8 cellular contexts compared by ENCODE assay signal in the genomic region with DNA sequence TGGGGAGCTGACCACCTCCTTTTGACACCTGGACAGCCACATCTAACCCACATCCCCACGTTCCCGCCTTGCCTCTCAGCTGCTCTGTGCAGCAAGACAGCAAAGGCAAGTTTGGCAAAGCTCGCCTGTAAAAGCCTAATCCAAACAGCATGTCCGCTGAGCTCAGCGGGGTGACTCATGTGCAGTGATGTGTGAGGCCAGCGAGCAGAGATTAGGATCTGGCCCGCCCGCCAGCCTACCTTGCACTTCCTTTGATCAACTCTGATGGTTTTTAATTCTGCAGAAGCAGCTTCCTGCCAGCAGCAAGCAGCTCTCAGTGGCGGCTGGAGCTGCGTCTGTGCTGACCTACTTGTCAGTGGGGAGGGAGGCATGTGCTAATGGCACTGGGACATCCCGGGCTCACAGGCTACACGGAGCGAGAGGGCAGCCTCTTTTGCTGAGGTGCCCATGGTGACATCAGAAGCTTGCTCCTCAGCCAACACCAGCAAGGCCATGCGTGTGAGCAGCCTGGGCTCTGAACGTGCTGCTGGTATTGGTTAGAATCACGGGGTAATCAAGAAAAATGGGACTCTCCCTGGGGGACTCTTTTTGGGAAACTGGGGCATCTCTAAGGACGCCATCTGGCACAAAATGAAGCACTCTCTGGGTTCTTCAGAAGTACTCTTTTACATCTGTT. TPM values are rescaled to one million over a fixed set of nuclear protein-coding genes. Genes with fewer than 3 reads are reported as not detected.
DNase-seq lines count a peak whose midpoint lies in the region; ATAC-seq and TF ChIP-seq lines count a peak whose summit lies in the region.

No MANE protein-coding gene starts in this region.

- no CpG with 5 or more reads among the region's 17 CpGs for WGBS in H9 (ENCODE audit: extremely low coverage, insufficient read length, low lambda C conversion rate)
- WGBS in psoas muscle, 3 donors: 4 to 10% (median 6%) methylated on average over 17 of the region's 17 CpGs

- H2BK12ac ChIP-seq in H9 (ENCODE audit: insufficient read length, low read depth, low read length): no peak overlapping the region

- intact Hi-C loops in cardiac septum (cut with DNase I): loop anchor here (2.0 to 5.0 kb wide), 2 partner anchors 30 to 39 kb away; no protein-coding TSS in a partner anchor
- intact Hi-C loops in psoas muscle (cut with DNase I): no loop called here

- no peak overlapping the region for H4K5ac ChIP-seq in H9 (ENCODE audit: insufficient read length, low read depth, low read length)

- peaks cover 18% of the 10 kb centered on the region for H3K27me3 Mint-ChIP-seq in H9 (ENCODE audit: low read depth)
- H3K27me3 Mint-ChIP-seq in activated naive CD8-positive, alpha-beta T cell treated with anti-CD3 and anti-CD28 coated beads, Interleukin-2, amount 10 ng/mL, durations not matched to agents 7 days and 5 days: no peaks in the 10 kb centered on the region

- no peak overlapping the region for H3K23ac ChIP-seq in H9 (ENCODE audit: insufficient read length, low read depth, low read length)

- H3K18ac ChIP-seq in H9 (ENCODE audit: insufficient read length, low read depth, low read length): no peak overlapping the region

- H2BK120ac ChIP-seq in H9 (ENCODE audit: low read depth, low read length, poor library complexity, severe bottlenecking): no peak overlapping the region

- no peak overlapping the region for H2BK15ac ChIP-seq in H9 (ENCODE audit: low read depth, low read length)

- no peaks in the 10 kb centered on the region for H3K36me3 Mint-ChIP-seq in H9 (ENCODE audit: insufficient read depth in 1 of 3, low read depth in 3 of 3)
- no peaks in the 10 kb centered on the region for H3K36me3 Mint-ChIP-seq in activated naive CD8-positive, alpha-beta T cell treated with anti-CD3 and anti-CD28 coated beads, Interleukin-2, amount 10 ng/mL, durations not matched to agents 7 days and 5 days

- H3K4me1 Mint-ChIP-seq in H9: peaks cover 32 to 37% of the 10 kb centered on the region in 2 experiments
- peaks cover 69% of the 10 kb centered on the region for H3K4me1 Mint-ChIP-seq in activated naive CD8-positive, alpha-beta T cell treated with anti-CD3 and anti-CD28 coated beads, Interleukin-2, amount 10 ng/mL, durations not matched to agents 7 days and 5 days

- H4K20me1 ChIP-seq in H9 (ENCODE audit: control insufficient read depth, insufficient read depth, insufficient read length): no peaks in the 10 kb centered on the region

- POLR2A ChIA-PET in activated naive CD8-positive, alpha-beta T cell treated with anti-CD3 and anti-CD28 coated beads, Interleukin-2, amount 10 ng/mL, durations not matched to agents 7 days and 5 days (lab: Charles Lee): interaction anchor here (0.7 to 6.1 kb wide), 13 partner anchors 9 to 227 kb away, joined by 3 to 131 read pairs (median 4); a partner anchor contains a TSS

- in situ Hi-C loops in G401 (cut with HindIII; ENCODE audit: low sequenced_read_pairs): no loop called here

- H3K4me2 ChIP-seq in H9 (ENCODE audit: insufficient read depth, insufficient read length, low read length): peak overlapping the region; percentile 23

- 0 out of 7 replicates have a peak overlapping the region, but pooled peaks of 1 of the 3 experiments have one; percentile 4 for H3K27ac Mint-ChIP-seq in H9
- H3K27ac Mint-ChIP-seq in activated naive CD8-positive, alpha-beta T cell treated with anti-CD3 and anti-CD28 coated beads, Interleukin-2, amount 10 ng/mL, durations not matched to agents 7 days and 5 days: peak overlapping the region; percentile 97

- peak overlapping the region; percentile 32 for H3K4me3 ChIP-seq in psoas muscle

- no peak overlapping the region for H4K91ac ChIP-seq in H9 (ENCODE audit: insufficient read length, low read depth, low read length)

- no peak overlapping the region for H3K56ac ChIP-seq in H9 (ENCODE audit: insufficient read length, low read depth, low read length)

- no peak overlapping the region for H2AK5ac ChIP-seq in H9 (ENCODE audit: insufficient read length, low read length)

- no peaks in the 10 kb centered on the region for H3K9me3 Mint-ChIP-seq in H9
- no peaks in the 10 kb centered on the region for H3K9me3 Mint-ChIP-seq in activated naive CD8-positive, alpha-beta T cell treated with anti-CD3 and anti-CD28 coated beads, Interleukin-2, amount 10 ng/mL, durations not matched to agents 7 days and 5 days

- TF ChIP-seq CTCF in H9 (conservative IDR thresholded peaks at IDR 0.05): no peak
- no peak for TF ChIP-seq CTCF in psoas muscle (IDR thresholded peaks at IDR 0.05)

- H3K27ac ChIP-seq in H9 (ENCODE audit: insufficient read length, low read depth, low read length) (no peak overlapping the region), psoas muscle (peak overlapping the region; percentile 18)

- H3K79me2 ChIP-seq in H9 (ENCODE audit: insufficient read depth, low read length): no peaks in the 10 kb centered on the region

- peaks cover 13% of the 10 kb centered on the region; the same call in 1 of the 2 replicates for H3K4me1 ChIP-seq in H9 (ENCODE audit: insufficient read depth, low read length)
- peaks cover 20% of the 10 kb centered on the region for H3K4me1 ChIP-seq in psoas muscle

- no peak overlapping the region for H3K9ac ChIP-seq in H9 (ENCODE audit: extremely low read depth, insufficient read length, low read length)

- H3K36me3 ChIP-seq in psoas muscle (ENCODE audit: insufficient read depth in 1 of 2, low read depth in 1 of 2): no peaks in the 10 kb centered on the region

- no peak overlapping the region for H2BK5ac ChIP-seq in H9 (ENCODE audit: insufficient read length, low read length)

- peak overlapping the region; percentile 35 for H2AFZ ChIP-seq in H9 (ENCODE audit: low read length)

- peak overlapping the region; percentile 24; the same call in 1 of the 2 replicates for H3K14ac ChIP-seq in H9 (ENCODE audit: insufficient read depth, low read length)

- H4K8ac ChIP-seq in H9 (replicated peaks; ENCODE audit: insufficient read length, low read depth, low read length): no peak overlapping the region

- DNase-seq in G401 (ENCODE audit: low spot score): peak; percentile 96
- peak; percentile 65 for DNase-seq in H9
- peak; percentile 88 for DNase-seq in LoVo (ENCODE audit: low spot score)
- DNase-seq in SW 1271 (lab: John Stamatoyannopoulos, UW): peak; percentile 59 to 83
- peak; percentile 85 for DNase-seq in activated naive CD8-positive, alpha-beta T cell treated with anti-CD3 and anti-CD28 coated beads, Interleukin-2, amount 10 ng/mL, durations not matched to agents 7 days and 5 days
- peak; percentile 88 for DNase-seq in cardiac septum (ENCODE audit: low spot score)
- peak; percentile 81 to 89 for DNase-seq in psoas muscle
- DNase-seq in ureter (ENCODE audit: low spot score): peak; percentile 92

- H3K23me2 ChIP-seq in H9 (ENCODE audit: insufficient read length, low read depth, low read length, poor library complexity, severe bottlenecking): no peaks in the 10 kb centered on the region

- peak; percentile 92 for ATAC-seq in activated naive CD8-positive, alpha-beta T cell treated with anti-CD3 and anti-CD28 coated beads, Interleukin-2, amount 10 ng/mL, durations not matched to agents 7 days and 5 days (ENCODE audit: low read depth)
- ATAC-seq in psoas muscle: peak; percentile 79 to 95 (median 90)

- no peak overlapping the region for H3K4ac ChIP-seq in H9 (ENCODE audit: low read depth, low read length)

- no peaks in the 10 kb centered on the region for H3K79me1 ChIP-seq in H9 (ENCODE audit: insufficient read depth, low read depth, low read length, poor library complexity, severe bottlenecking)

- H2BK20ac ChIP-seq in H9 (ENCODE audit: low read depth, low read length, poor library complexity, severe bottlenecking): no peak overlapping the region

- H3K4me3 Mint-ChIP-seq in H9: peak overlapping the region; percentile 2 to 58; a peak in 4 of 5 replicates
- H3K4me3 Mint-ChIP-seq in activated naive CD8-positive, alpha-beta T cell treated with anti-CD3 and anti-CD28 coated beads, Interleukin-2, amount 10 ng/mL, durations not matched to agents 7 days and 5 days: peak overlapping the region; percentile 78

- H3K27me3 ChIP-seq in H9 (ENCODE audit: insufficient read depth, low read length): no peaks in the 10 kb centered on the region; the same call in 1 of the 2 replicates
- peaks cover 0 to 5% (median 0%) of the 10 kb centered on the region in 3 donors for H3K27me3 ChIP-seq in psoas muscle (ENCODE audit: insufficient read depth in 3 of 3, low read length in 2 of 3)

- H3K9me3 ChIP-seq in H9 (ENCODE audit: control insufficient read depth, low read depth, low read length) (no peaks in the 10 kb centered on the region), psoas muscle (no peaks in the 10 kb centered on the region)

- H3T11ph ChIP-seq in H9 (ENCODE audit: low read length): no peak overlapping the region

RNA-seq across cellular contexts. Expression of a gene that starts 36.0 kb away (rescaled TPM):
- 116 and 156 TPM in 2 replicates for total RNA-seq in G401 (2014; rRNA removed; shearing (Covaris generic))
- 62.8 and 68.6 TPM in 2 replicates for total RNA-seq in H9 (2021)
- total RNA-seq in activated naive CD8-positive, alpha-beta T cell treated with anti-CD3 and anti-CD28 coated beads, Interleukin-2, amount 10 ng/mL, durations not matched to agents 7 days and 5 days: 100 to 1,000 TPM; 111 to 119 TPM
- 7.9 TPM for total RNA-seq in cardiac septum
- 1 to 10 TPM; 4.4 to 7.5 (median 6.0) TPM for total RNA-seq in psoas muscle
- 1 to 10 TPM; 2.7 to 8.9 (median 3.0) TPM for polyA plus RNA-seq in psoas muscle
- total RNA-seq in ureter: 99.1 TPM
